Comparison of ENCODE assay signal across 29 cellular contexts in the genomic region with DNA sequence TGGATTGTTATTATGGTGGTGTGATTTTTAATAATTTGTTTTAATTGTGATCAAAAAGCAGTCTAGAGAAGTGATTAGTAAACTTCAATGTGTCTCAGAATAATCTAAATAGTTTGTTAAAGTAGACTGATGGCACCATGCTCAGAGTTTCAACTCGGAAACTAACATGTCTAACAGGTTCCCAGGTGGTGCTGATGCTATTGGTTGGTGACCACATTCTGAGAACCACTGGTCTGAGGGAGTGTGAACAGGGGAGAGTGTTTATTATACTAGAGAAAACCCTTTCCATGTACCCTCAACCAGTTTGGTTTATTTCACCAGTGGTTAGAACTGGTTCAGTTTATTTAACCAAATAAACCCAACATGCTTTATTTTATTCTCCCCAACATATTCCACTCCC.
"Had no signal": no experiment of that assay in that cellular context is flagged by ENCODE, and none has a peak within 500 bp of the region (broad histone marks: within the 10 kb centered on the region; RNA-seq: fewer than 3 reads in every experiment).

No MANE protein-coding gene starts in this region.

- H3K9me3 Mint-ChIP-seq: stimulated activated effector memory CD8-positive, alpha-beta T cell treated with anti-CD3 and anti-CD28 coated beads, Interleukin-12 subunit alpha, Interleukin-12 subunit beta, amount 100 ng/mL, for 72 hours; stimulated activated memory B cell treated with anti-CD40 and anti-IgM and Interleukin-4, amounts not matched to agents 10 μg/mL and 1 μg/mL and 100 μg/mL, for 72 hours; stimulated activated naive B cell treated with anti-CD40 and anti-IgM and Interleukin-4, amounts not matched to agents 10 μg/mL and 1 μg/mL and 100 μg/mL, for 72 hours; stimulated activated naive CD8-positive, alpha-beta T cell treated with anti-CD3 and anti-CD28 coated beads, Interleukin-15, amount 100 ng/mL, for 72 hours; stimulated activated naive CD8-positive, alpha-beta T cell treated with anti-CD3 and anti-CD28 coated beads, Interleukin-15, Interleukin-2, amounts not matched to agents 100 ng/mL and 50 ng/mL, for 24 hours; type B pancreatic cell had no signal

- H3K27me3 ChIP-seq: stomach, suprapubic skin, testis, thyroid gland, tibial artery, tibial nerve, transverse colon, upper lobe of left lung, upper lobe of right lung, uterus, vagina had no signal

- DNase-seq: stimulated activated CD4-positive, alpha-beta T cell treated with anti-CD3 and anti-CD28 coated beads, Interleukin-2, amount 100 ng/mL, for 48 hours; stimulated activated CD4-positive, alpha-beta T cell treated with anti-CD3 and anti-CD28 coated beads, Interleukin-4, amount 100 ng/mL, for 1 hour; stimulated activated CD4-positive, alpha-beta T cell treated with anti-CD3 and anti-CD28 coated beads, Interleukin-4, amount 100 ng/mL, for 24 hours; stimulated activated CD4-positive, alpha-beta T cell treated with anti-CD3 and anti-CD28 coated beads, Interleukin-4, amount 100 ng/mL, for 4 hours; stimulated activated CD8-positive, alpha-beta memory T cell treated with anti-CD3 and anti-CD28 coated beads, Interleukin-4, amount 100 ng/mL, for 48 hours; stimulated activated naive B cell treated with anti-CD40 and anti-IgM and Interleukin-4, amounts not matched to agents 10 μg/mL and 1 μg/mL and 100 μg/mL, for 72 hours; stimulated activated naive CD4-positive, alpha-beta T cell; stimulated activated naive CD4-positive, alpha-beta T cell treated with Interleukin-2 at 50 U/mL for 16 hours; stimulated activated naive CD8-positive, alpha-beta T cell treated with anti-CD3 and anti-CD28 coated beads, Interleukin-15, amount 100 ng/mL, for 72 hours; stimulated activated naive CD8-positive, alpha-beta T cell treated with anti-CD3 and anti-CD28 coated beads, Interleukin-15, Interleukin-2, amounts not matched to agents 100 U/mL and 50 U/mL, for 24 hours; stomach; substantia nigra; testis; thyroid gland; tibial artery; transverse colon; trophoblast cell; upper lobe of left lung; upper lobe of right lung; uterus had no signal

- ATAC-seq: stimulated activated effector memory CD8-positive, alpha-beta T cell treated with anti-CD3 and anti-CD28 coated beads, Interleukin-12 subunit alpha, Interleukin-12 subunit beta, amount 100 ng/mL, for 72 hours; stimulated activated memory B cell treated with anti-CD40 and anti-IgM and Interleukin-4, amounts not matched to agents 10 μg/mL and 1 μg/mL and 100 μg/mL, for 72 hours; stimulated activated naive B cell treated with anti-CD40 and anti-IgM and Interleukin-4, amounts not matched to agents 10 μg/mL and 1 μg/mL and 100 μg/mL, for 72 hours; stimulated activated naive CD8-positive, alpha-beta T cell treated with anti-CD3 and anti-CD28 coated beads, Interleukin-15, amount 100 ng/mL, for 72 hours; stimulated activated naive CD8-positive, alpha-beta T cell treated with anti-CD3 and anti-CD28 coated beads, Interleukin-15, Interleukin-2, amounts not matched to agents 100 U/mL and 50 U/mL, for 24 hours; upper lobe of right lung had no signal

- H3K36me3 Mint-ChIP-seq: stimulated activated effector memory CD8-positive, alpha-beta T cell treated with anti-CD3 and anti-CD28 coated beads, Interleukin-12 subunit alpha, Interleukin-12 subunit beta, amount 100 ng/mL, for 72 hours; stimulated activated memory B cell treated with anti-CD40 and anti-IgM and Interleukin-4, amounts not matched to agents 10 μg/mL and 1 μg/mL and 100 μg/mL, for 72 hours; stimulated activated naive B cell treated with anti-CD40 and anti-IgM and Interleukin-4, amounts not matched to agents 10 μg/mL and 1 μg/mL and 100 μg/mL, for 72 hours; type B pancreatic cell had no signal

- H3K27ac Mint-ChIP-seq: stimulated activated effector memory CD8-positive, alpha-beta T cell treated with anti-CD3 and anti-CD28 coated beads, Interleukin-12 subunit alpha, Interleukin-12 subunit beta, amount 100 ng/mL, for 72 hours; stimulated activated memory B cell treated with anti-CD40 and anti-IgM and Interleukin-4, amounts not matched to agents 10 μg/mL and 1 μg/mL and 100 μg/mL, for 72 hours; stimulated activated naive B cell treated with anti-CD40 and anti-IgM and Interleukin-4, amounts not matched to agents 10 μg/mL and 1 μg/mL and 100 μg/mL, for 72 hours; stimulated activated naive CD8-positive, alpha-beta T cell treated with anti-CD3 and anti-CD28 coated beads, Interleukin-15, amount 100 ng/mL, for 72 hours; stimulated activated naive CD8-positive, alpha-beta T cell treated with anti-CD3 and anti-CD28 coated beads, Interleukin-15, Interleukin-2, amounts not matched to agents 100 ng/mL and 50 ng/mL, for 24 hours; type B pancreatic cell had no signal

- FAIRE-seq: urothelium cell line had no signal

- H3K4me3 ChIP-seq: stomach, suprapubic skin, testis, thoracic aorta, thyroid gland, tibial artery, tibial nerve, transverse colon, upper lobe of left lung, upper lobe of right lung, uterus, vagina had no signal

- H3K4me1 ChIP-seq: stomach, tibial artery, tibial nerve, transverse colon, upper lobe of left lung, upper lobe of right lung, uterus, vagina had no signal

- H3K27me3 Mint-ChIP-seq: stimulated activated memory B cell treated with anti-CD40 and anti-IgM and Interleukin-4, amounts not matched to agents 10 μg/mL and 1 μg/mL and 100 μg/mL, for 72 hours; stimulated activated naive CD8-positive, alpha-beta T cell treated with anti-CD3 and anti-CD28 coated beads, Interleukin-15, amount 100 ng/mL, for 72 hours; type B pancreatic cell had no signal

- H3K36me3 ChIP-seq: stomach, suprapubic skin, thoracic aorta, thyroid gland, tibial artery, tibial nerve, transverse colon, upper lobe of left lung, upper lobe of right lung, uterus, vagina had no signal

- H3K27ac ChIP-seq: stomach, suprapubic skin, testis, thoracic aorta, thyroid gland, tibial artery, tibial nerve, transverse colon, upper lobe of left lung, upper lobe of right lung, uterus, vagina had no signal

- H3K9me3 ChIP-seq: stomach, suprapubic skin, testis, thoracic aorta, thyroid gland, tibial artery, tibial nerve, transverse colon, upper lobe of left lung, upper lobe of right lung, uterus, vagina had no signal

- H3K4me3 Mint-ChIP-seq: stimulated activated effector memory CD8-positive, alpha-beta T cell treated with anti-CD3 and anti-CD28 coated beads, Interleukin-12 subunit alpha, Interleukin-12 subunit beta, amount 100 ng/mL, for 72 hours; stimulated activated memory B cell treated with anti-CD40 and anti-IgM and Interleukin-4, amounts not matched to agents 10 μg/mL and 1 μg/mL and 100 μg/mL, for 72 hours; stimulated activated naive B cell treated with anti-CD40 and anti-IgM and Interleukin-4, amounts not matched to agents 10 μg/mL and 1 μg/mL and 100 μg/mL, for 72 hours; stimulated activated naive CD8-positive, alpha-beta T cell treated with anti-CD3 and anti-CD28 coated beads, Interleukin-15, amount 100 ng/mL, for 72 hours; stimulated activated naive CD8-positive, alpha-beta T cell treated with anti-CD3 and anti-CD28 coated beads, Interleukin-15, Interleukin-2, amounts not matched to agents 100 ng/mL and 50 ng/mL, for 24 hours; type B pancreatic cell had no signal

- H3K4me1 Mint-ChIP-seq: stimulated activated effector memory CD8-positive, alpha-beta T cell treated with anti-CD3 and anti-CD28 coated beads, Interleukin-12 subunit alpha, Interleukin-12 subunit beta, amount 100 ng/mL, for 72 hours; stimulated activated naive B cell treated with anti-CD40 and anti-IgM and Interleukin-4, amounts not matched to agents 10 μg/mL and 1 μg/mL and 100 μg/mL, for 72 hours; stimulated activated naive CD8-positive, alpha-beta T cell treated with anti-CD3 and anti-CD28 coated beads, Interleukin-15, amount 100 ng/mL, for 72 hours had no signal
